Comparison of ENCODE assay signal across 11 cellular contexts in genomic region chrX:155997436-155997835, GRCh38. TPM values are rescaled to one million over a fixed set of nuclear protein-coding genes. Genes with fewer than 3 reads are reported as not detected.
DNase-seq lines count a peak whose midpoint lies in the region; ATAC-seq, FAIRE-seq and TF ChIP-seq lines count a peak whose summit lies in the region.
"Had no signal": no experiment of that assay in that cellular context is flagged by ENCODE, and none has a peak within 500 bp of the region (broad histone marks: within the 10 kb centered on the region; RNA-seq: fewer than 3 reads in every experiment).

Gene IL9R (plus strand): TSS chrX:155997696. CDS start chrX:155997760, 64 bp downstream.

- no peak within 1 kb of the TSS for H3K4me3 Mint-ChIP-seq in osteocyte (ENCODE audit: unreplicated experiment)

- H3K27me3 ChIP-seq in sigmoid colon = no peaks in the 10 kb centered on the region
- no peaks in the 10 kb centered on the region for H3K27me3 ChIP-seq in foreskin keratinocyte
- H3K27me3 ChIP-seq: right lobe of liver had no signal

- H3K9me3 ChIP-seq in sigmoid colon (no peaks in the 10 kb centered on the region), kidney (ENCODE audit: control insufficient read depth in 1 of 2, low read length in 2 of 2) (no peaks in the 10 kb centered on the region)
- H3K9me3 ChIP-seq: right lobe of liver had no signal

- no peaks in the 10 kb centered on the region for H3K27me3 Mint-ChIP-seq in osteocyte (ENCODE audit: unreplicated experiment)

- H3K36me3 ChIP-seq in sigmoid colon = no peaks in the 10 kb centered on the region
- H3K36me3 ChIP-seq in kidney (ENCODE audit: control insufficient read depth in 1 of 2, insufficient read depth in 2 of 2, low read length in 2 of 2) = no peaks in the 10 kb centered on the region
- H3K36me3 ChIP-seq: right lobe of liver had no signal

- TF ChIP-seq POLR2A in sigmoid colon (IDR thresholded peaks at IDR 0.05) = no peak

- H3K9me3 Mint-ChIP-seq in osteocyte (ENCODE audit: unreplicated experiment) = no peaks in the 10 kb centered on the region

- in situ Hi-C loops in GM13976 (cut with MboI; ENCODE audit: low sequenced_read_pairs, unreplicated experiment) = no loop called here

- intact Hi-C loops in sigmoid colon (cut with DNase I) = no loop called here
- intact Hi-C loops in kidney (cut with DNase I) = no loop called here

- H3K36me3 Mint-ChIP-seq in osteocyte (ENCODE audit: unreplicated experiment) = no peaks in the 10 kb centered on the region

- H3K27ac ChIP-seq in sigmoid colon (no peak within 1 kb of the TSS), kidney (ENCODE audit: low read depth in 2 of 2, low read length in 2 of 2) (no peak within 1 kb of the TSS), foreskin keratinocyte (no peak within 1 kb of the TSS)
- H3K27ac ChIP-seq: epithelial cell of prostate, right lobe of liver had no signal

- H3K4me1 Mint-ChIP-seq in osteocyte (ENCODE audit: unreplicated experiment) = no peaks in the 10 kb centered on the region

- H3K4me1 ChIP-seq in sigmoid colon (no peaks in the 10 kb centered on the region), kidney (ENCODE audit: control insufficient read depth in 1 of 2, insufficient read depth in 1 of 2, low read depth in 1 of 2, low read length in 2 of 2) (no peaks in the 10 kb centered on the region), foreskin keratinocyte (no peaks in the 10 kb centered on the region)
- H3K4me1 ChIP-seq: right lobe of liver had no signal

- TF ChIP-seq EP300 in sigmoid colon (IDR thresholded peaks at IDR 0.05) = no peak

- no peak within 1 kb of the TSS for H3K9ac ChIP-seq in kidney (ENCODE audit: low read length in 2 of 2)

- no peak for FAIRE-seq in kidney (lab: Jason Lieb, UNC)

- 48 to 75% methylated on average over 5 of the region's 5 CpGs for WGBS in sigmoid colon, 2 donors

- TF ChIP-seq CTCF in GM13976 (IDR thresholded peaks at IDR 0.05; ENCODE audit: borderline replicate concordance, control extremely low read depth, extremely low read depth, insufficient read depth, missing control alignments) = no peak
- no peak for TF ChIP-seq CTCF in osteocyte (IDR thresholded peaks at IDR 0.05)
- TF ChIP-seq CTCF in sigmoid colon (IDR thresholded peaks at IDR 0.05) = no peak
- no peak for TF ChIP-seq CTCF in kidney (IDR thresholded peaks at IDR 0.05; ENCODE audit: borderline replicate concordance, extremely low read depth, insufficient read depth)
- no peak for TF ChIP-seq CTCF in foreskin keratinocyte (conservative IDR thresholded peaks at IDR 0.05)

- no peak within 1 kb of the TSS for H3K27ac Mint-ChIP-seq in osteocyte (ENCODE audit: unreplicated experiment)

- no peak within 1 kb of the TSS for H3K4me3 ChIP-seq in sigmoid colon
- H3K4me3 ChIP-seq in kidney (ENCODE audit: low read length in 2 of 2) = no peak within 1 kb of the TSS
- H3K4me3 ChIP-seq: right lobe of liver had no signal

- ATAC-seq in HG02884 (IDR thresholded peaks at IDR 0.05; ENCODE audit: unreplicated experiment) (peak; percentile 91), foreskin keratinocyte (no peak)
- ATAC-seq: PC-3 had no signal

- DNase-seq in GM13976 (ENCODE audit: low spot score) = peak; percentile 70
- peak; percentile 14 to 26 for DNase-seq in activated CD4-positive, alpha-beta T cell treated with anti-CD3 and anti-CD28 coated beads, Interleukin-2, amount 50 U/mL, for 4 hours
- DNase-seq in osteocyte (ENCODE audit: extremely low spot score, unreplicated experiment) = peak; percentile 64
- DNase-seq in sigmoid colon = no peak
- DNase-seq in kidney = no peak
- DNase-seq in foreskin keratinocyte = no peak
- no peak for DNase-seq in SIG-M5 treated with dmso at 0.1 percent for 504 hours (lab: John Stamatoyannopoulos, UW; ENCODE audit: unreplicated experiment)
- DNase-seq: PC-3, right lobe of liver had no signal

RNA-seq across cellular contexts. Expression of gene IL9R, which starts in this region (rescaled TPM):
- total RNA-seq in osteocyte (not detected in 2 replicates), sigmoid colon (under 1 TPM in 1 of 4 donors, not detected in 3; 0.16 TPM), kidney (0.88 TPM), foreskin keratinocyte (0.07 TPM in 1 of 2 replicates, not detected in the other)
- polyA plus RNA-seq in sigmoid colon (1 to 10 TPM in 1 of 3 donors, not detected in 2; 1.1 TPM), kidney (ENCODE audit: insufficient read depth, low read depth, low replicate concordance) (not detected), foreskin keratinocyte (0.04 and 0.06 TPM in 2 replicates)
- total RNA-seq: PC-3 had no signal

Comparison
In these comparisons a context has a peak if more than half of its experiments do, and no peak if none do; other contexts are left out.
1. Peak in DNase-seq in osteocyte; RNA of the gene not detected or under 1 TPM.
2. DNase-seq: peak in GM13976 (single experiment) and activated CD4-positive, alpha-beta T cell treated with anti-CD3 and anti-CD28 coated beads, Interleukin-2, amount 50 U/mL, for 4 hours (2 of 2); none in sigmoid colon (single experiment), kidney (single experiment), foreskin keratinocyte (0 of 2) and SIG-M5 treated with dmso at 0.1 percent for 504 hours (single experiment).